In the genomic region with DNA sequence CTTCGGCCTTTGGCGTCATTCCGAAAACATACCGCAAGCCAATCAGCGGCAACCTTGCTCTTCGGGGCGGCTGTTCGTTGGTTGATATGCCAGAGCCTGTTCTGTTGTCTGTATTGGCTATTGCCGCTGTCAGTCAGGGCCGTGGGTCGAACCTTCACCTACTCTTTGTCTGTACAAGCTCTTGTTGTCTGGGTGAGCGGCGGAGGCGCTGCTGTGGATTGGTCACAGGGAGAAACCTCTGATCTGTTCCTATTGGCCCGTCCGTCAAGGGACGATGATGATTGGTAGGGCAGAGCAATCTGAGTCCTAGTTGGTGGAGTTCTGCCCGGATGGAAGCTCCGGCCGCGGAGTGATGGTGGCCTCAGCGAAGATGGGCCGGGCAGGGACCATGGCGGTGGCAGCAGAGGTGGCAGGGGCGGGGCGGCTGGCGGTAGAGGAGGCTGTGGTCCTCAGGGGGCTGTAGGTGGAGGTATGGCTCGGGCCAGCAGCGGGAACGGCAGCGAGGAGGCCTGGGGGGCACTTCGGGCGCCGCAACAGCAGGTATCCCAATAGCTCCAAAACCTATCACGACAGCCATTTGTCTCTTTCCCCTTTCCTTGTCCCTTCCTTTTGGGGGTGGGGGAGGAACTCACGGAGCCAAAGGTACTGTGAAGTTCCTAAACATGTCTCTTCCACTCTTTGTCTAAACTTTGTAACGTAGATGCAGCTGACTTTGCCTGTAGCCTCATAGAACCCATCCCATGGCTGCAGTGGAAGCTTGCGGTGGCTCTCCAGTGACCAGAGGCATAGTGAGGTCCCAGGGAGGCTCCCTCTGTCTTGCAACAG, we compare ENCODE assay signal across 8 cellular contexts. TPM values are rescaled to one million over a fixed set of nuclear protein-coding genes. Genes with fewer than 3 reads are reported as not detected.
DNase-seq lines count a peak whose midpoint lies in the region; ATAC-seq and TF ChIP-seq lines count a peak whose summit lies in the region.

WBP1 (plus strand) TSS at position 307 of the 825 bp plus-strand sequence; CDS start at position 472, 165 bp downstream.

- CTCF ChIA-PET in AG04450 (lab: Charles Lee) = interaction anchor here (1.4 to 2.7 kb wide), 5 partner anchors 25 to 130 kb away, joined by 3 to 6 read pairs (median 4); partner anchors contain the start of genes CCDC142 and TTC31

- H3K27me3 Mint-ChIP-seq in immature natural killer cell (ENCODE audit: low read depth in 3 of 3) = peaks cover 21 to 33% (median 24%) of the 10 kb centered on the region in 3 donors

- DNase-seq in AG04450 (ENCODE audit: low read depth, low spot score) = peak; percentile 100
- DNase-seq in NCI-H345 treated with DMSO at 0.1 percent for 48 hours (lab: John Stamatoyannopoulos, UW; ENCODE audit: unreplicated experiment) = peak; percentile 99
- DNase-seq in activated CD4-positive, CD25-positive, alpha-beta regulatory T cell (lab: John Stamatoyannopoulos, UW) = peak; percentile 93 to 96 (median 94)
- peak; percentile 100 for DNase-seq in central memory CD4-positive, alpha-beta T cell
- DNase-seq in immature natural killer cell = peak; percentile 100
- peak; percentile 100 for DNase-seq in smooth muscle cell of the brain vasculature (ENCODE audit: low read depth, low spot score)

- no peak for TF ChIP-seq CTCF in AG04450 (IDR thresholded peaks at IDR 0.05; ENCODE audit: low read depth, low read length)

- H3K9me3 ChIP-seq in AG04450 (ENCODE audit: control insufficient read depth, insufficient read depth, low read length) = no peaks in the 10 kb centered on the region; the same call in 1 of the 2 replicates

- no peaks in the 10 kb centered on the region for H3K36me3 Mint-ChIP-seq in immature natural killer cell

- no peaks in the 10 kb centered on the region for H3K27me3 ChIP-seq in AG04450 (ENCODE audit: control insufficient read depth, insufficient read depth, low read length)

- peak; percentile 45 for TF ChIP-seq POLR2A in GM18951 (IDR thresholded peaks at IDR 0.05; ENCODE audit: extremely low read depth, insufficient read depth, insufficient read length)

- H3K27ac ChIP-seq in AG04450 (ENCODE audit: low read depth, low read length) = peak within 1 kb of the TSS; percentile 92

- peak within 1 kb of the TSS; percentile 87 to 100 (median 99) for H3K27ac Mint-ChIP-seq in immature natural killer cell

- POLR2A ChIA-PET in AG04450 (lab: Yijun Ruan, JAX) = interaction anchor here (0.6 to 2.2 kb wide), 11 partner anchors 9 to 119 kb away, joined by 3 to 13 read pairs (median 3); partner anchors contain the start of genes AUP1, C2orf81, HTRA2 and MRPL53

- H3K4me3 ChIP-seq in AG04450 (ENCODE audit: low read depth, low read length) = peak within 1 kb of the TSS; percentile 68

- in situ Hi-C loops in GM18951 (cut with MboI; ENCODE audit: low sequenced_read_pairs, unreplicated experiment) = no loop called here

- H3K4me3 Mint-ChIP-seq in immature natural killer cell = peak within 1 kb of the TSS; percentile 89 to 99 (median 94)

- ATAC-seq in HG03280 (IDR thresholded peaks at IDR 0.05; ENCODE audit: unreplicated experiment) = peak; percentile 81

- peaks cover 62 to 69% of the 10 kb centered on the region in 2 donors for H3K4me1 Mint-ChIP-seq in immature natural killer cell

- peaks cover 0 to 2% (median 0%) of the 10 kb centered on the region in 6 donors for H3K9me3 Mint-ChIP-seq in immature natural killer cell

RNA-seq across cellular contexts. Expression of gene WBP1, which starts in this region (rescaled TPM):
- polyA plus RNA-seq in AG04450 (2011; rRNA removed) = 56.0 and 68.5 TPM in 2 replicates
- polyA minus RNA-seq in AG04450 (2011; rRNA and poly(A)+ RNA removed) = 24.0 and 41.9 TPM in 2 replicates
- polyA plus RNA-seq in immature natural killer cell = 10 to 100 TPM; 45.6 to 56.1 (median 54.0) TPM

Comparison
In these comparisons a context has a peak if more than half of its experiments do, and no peak if none do; other contexts are left out.
1. Peak in every context shown above with its lines: DNase-seq, ATAC-seq, H3K4me3 ChIP-seq and H3K27ac ChIP-seq.